Comparison of ENCODE assay signal across 14 cellular contexts in the genomic region with DNA sequence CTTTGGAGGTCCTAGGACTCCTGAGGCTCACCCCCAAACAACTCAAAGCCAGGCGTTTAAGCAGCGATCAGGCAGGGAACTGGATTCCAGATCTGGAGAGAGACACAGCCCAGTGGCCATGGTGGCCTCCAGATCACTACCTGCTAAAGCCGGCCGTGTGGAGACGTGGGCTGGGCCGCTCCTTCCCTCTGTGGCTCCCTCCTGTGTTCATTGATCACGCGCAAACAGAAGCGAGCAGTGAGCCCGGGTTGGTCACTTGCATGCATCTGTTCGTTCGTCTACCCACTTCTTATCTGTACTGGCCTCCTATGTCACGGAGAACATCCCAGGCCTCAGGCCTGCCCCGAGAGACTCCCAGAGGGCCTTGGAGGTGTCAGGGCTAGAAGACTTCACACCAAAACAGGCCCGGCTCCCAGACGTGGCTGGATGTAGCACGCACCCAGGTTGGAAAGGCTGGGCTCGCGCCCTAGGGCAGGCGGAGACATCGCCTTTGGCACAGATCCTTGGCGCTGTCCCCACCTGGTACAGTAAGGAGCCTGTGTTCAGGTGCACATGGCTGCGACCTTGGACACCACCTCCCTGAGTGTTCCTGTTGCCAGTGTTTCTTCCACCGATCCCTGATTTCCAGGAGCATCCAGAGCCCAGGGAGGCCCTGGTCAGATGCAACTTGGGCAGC.
"Had no signal": no experiment of that assay in that cellular context is flagged by ENCODE, and none has a peak within 500 bp of the region (broad histone marks: within the 10 kb centered on the region; RNA-seq: fewer than 3 reads in every experiment).

No MANE protein-coding gene starts in this region.

- ATAC-seq: esophagus mucosa; heart left ventricle; naive thymus-derived CD8-positive, alpha-beta T cell; right cardiac atrium had no signal

- H3K27me3 ChIP-seq: heart left ventricle, ovary had no signal

- H3K36me3 ChIP-seq: heart left ventricle, ovary, suprapubic skin, transverse colon had no signal

- H3K27ac Mint-ChIP-seq: naive thymus-derived CD8-positive, alpha-beta T cell had no signal

- DNase-seq: effector memory CD4-positive, alpha-beta T cell; heart left ventricle; hippocampal formation; kidney glomerular epithelial cell; mesendoderm; naive thymus-derived CD8-positive, alpha-beta T cell; ovary; right cardiac atrium; stimulated activated CD4-positive, alpha-beta T cell treated with anti-CD3 and anti-CD28 coated beads, Interleukin-2, amount 100 ng/mL, for 48 hours; stimulated activated naive CD4-positive, alpha-beta T cell treated with Interleukin-2 at 50 U/mL for 16 hours; transverse colon had no signal

- H3K4me2 ChIP-seq: smooth muscle cell had no signal

- H3K4me3 Mint-ChIP-seq: naive thymus-derived CD8-positive, alpha-beta T cell had no signal

- H3K36me3 Mint-ChIP-seq: naive thymus-derived CD8-positive, alpha-beta T cell had no signal

- H3K9me3 ChIP-seq: heart left ventricle, ovary, suprapubic skin, transverse colon had no signal

- H3K4me3 ChIP-seq: heart left ventricle, ovary, smooth muscle cell, suprapubic skin, transverse colon had no signal

- H3K27ac ChIP-seq: heart left ventricle, ovary, suprapubic skin, transverse colon had no signal

- H3K4me1 ChIP-seq: transverse colon had no signal

- H3K9me3 Mint-ChIP-seq: naive thymus-derived CD8-positive, alpha-beta T cell had no signal
